Comparison of ENCODE assay signal across 8 cellular contexts in genomic region chr17:42761638-42762037, GRCh38. TPM values are rescaled to one million over a fixed set of nuclear protein-coding genes. Genes with fewer than 3 reads are reported as not detected.
DNase-seq lines count a peak whose midpoint lies in the region; ATAC-seq, FAIRE-seq and TF ChIP-seq lines count a peak whose summit lies in the region.
"Had no signal": no experiment of that assay in that cellular context is flagged by ENCODE, and none has a peak within 500 bp of the region (broad histone marks: within the 10 kb centered on the region; RNA-seq: fewer than 3 reads in every experiment).

No MANE protein-coding gene starts in this region.

- DNase-seq in bronchial epithelial cell (ENCODE audit: low read depth) (no peak), lung (ENCODE audit: low spot score) (no peak), NK-92 (lab: John Stamatoyannopoulos, UW; ENCODE audit: unreplicated experiment) (no peak), NCI-H748 (lab: John Stamatoyannopoulos, UW; ENCODE audit: unreplicated experiment) (no peak), DMS53 (lab: John Stamatoyannopoulos, UW) (no peak)

- TF ChIP-seq CTCF in bronchial epithelial cell (IDR thresholded peaks at IDR 0.05; ENCODE audit: insufficient read depth, low read length, severe bottlenecking) (no peak), lung (IDR thresholded peaks at IDR 0.05; ENCODE audit: control extremely low read depth, extremely low read depth) (no peak)

- H3K9me3 ChIP-seq in HUES6 (ENCODE audit: control insufficient read depth, insufficient read depth, low read depth, low read length) = no peaks in the 10 kb centered on the region
- peaks cover 0 to 2% of the 10 kb centered on the region in 2 donors for H3K9me3 ChIP-seq in lung (ENCODE audit: control insufficient read depth in 2 of 2, insufficient read depth in 1 of 2, low read length in 1 of 2)
- no peaks in the 10 kb centered on the region for H3K9me3 ChIP-seq in subcutaneous abdominal adipose tissue (ENCODE audit: control insufficient read depth in 5 of 5, low read length in 5 of 5)

- H3K4me1 ChIP-seq in HUES6 (ENCODE audit: control insufficient read depth, insufficient read depth, low read length) = peaks cover 22% of the 10 kb centered on the region
- peaks cover 3 to 9% of the 10 kb centered on the region in 2 donors for H3K4me1 ChIP-seq in lung (ENCODE audit: control insufficient read depth in 2 of 2, insufficient read depth in 2 of 2, low read length in 2 of 2)
- H3K4me1 ChIP-seq in subcutaneous abdominal adipose tissue (ENCODE audit: control insufficient read depth in 5 of 5, insufficient read depth in 5 of 5, low read length in 5 of 5) = peaks cover 15 to 46% (median 38%) of the 10 kb centered on the region in 5 donors

- 35 to 52% methylated on average over 12 of the region's 12 CpGs for WGBS in lung, 2 donors

- FAIRE-seq in bronchial epithelial cell (lab: Jason Lieb, UNC) = no peak
- FAIRE-seq: GM18507 had no signal

- ATAC-seq in lung (ENCODE audit: insufficient read depth, low FRiP score) = no peak

- peak overlapping the region; percentile 68 for H3K4me3 ChIP-seq in HUES6 (ENCODE audit: low read depth, low read length)
- peak overlapping the region; percentile 24 for H3K4me3 ChIP-seq in bronchial epithelial cell (ENCODE audit: low read depth, low read length)
- H3K4me3 ChIP-seq in lung = peak overlapping the region; percentile 54
- H3K4me3 ChIP-seq in subcutaneous abdominal adipose tissue (ENCODE audit: low read depth in 1 of 5, low read length in 5 of 5) = peak overlapping the region; percentile 59 to 79 (median 71)

- H3K9ac ChIP-seq in HUES6 (ENCODE audit: low read length) (peak overlapping the region; percentile 29), subcutaneous abdominal adipose tissue (ENCODE audit: low read length in 5 of 5) (peak overlapping the region; percentile 72 to 96 (median 76))

- H3K27me3 ChIP-seq in HUES6 (ENCODE audit: control insufficient read depth, insufficient read depth, low read length) (peaks cover 45% of the 10 kb centered on the region), bronchial epithelial cell (ENCODE audit: control insufficient read depth, insufficient read depth, low read length) (peaks cover 20% of the 10 kb centered on the region), lung (ENCODE audit: control insufficient read depth, insufficient read depth) (no peaks in the 10 kb centered on the region), subcutaneous abdominal adipose tissue (ENCODE audit: control insufficient read depth in 5 of 5, insufficient read depth in 4 of 5, low read length in 5 of 5) (no peaks in the 10 kb centered on the region)

- H3K36me3 ChIP-seq in HUES6 (ENCODE audit: control insufficient read depth, insufficient read depth, low read length) (no peaks in the 10 kb centered on the region), bronchial epithelial cell (ENCODE audit: control insufficient read depth, insufficient read depth, low read length) (no peaks in the 10 kb centered on the region), lung (ENCODE audit: control insufficient read depth in 2 of 2, insufficient read depth in 2 of 2, low read length in 2 of 2) (no peaks in the 10 kb centered on the region), subcutaneous abdominal adipose tissue (ENCODE audit: control insufficient read depth in 5 of 5, insufficient read depth in 5 of 5, low read length in 5 of 5) (no peaks in the 10 kb centered on the region)

- H3K27ac ChIP-seq in HUES6 (ENCODE audit: low read depth, low read length) = no peak overlapping the region
- peak overlapping the region; percentile 65 to 86 for H3K27ac ChIP-seq in lung (ENCODE audit: low read depth in 1 of 2, low read length in 1 of 2)
- peak overlapping the region; percentile 90 for H3K27ac ChIP-seq in subcutaneous abdominal adipose tissue (ENCODE audit: low read depth, low read length)

RNA-seq across cellular contexts. Expression of gene RAMP2, which starts 0.6 kb away (rescaled TPM):
- total RNA-seq in bronchial epithelial cell (not detected in 2 replicates), lung (10 to 100 TPM; 55.0 to 66.6 TPM)
- 100 to 1,000 TPM in 1 of 2 donors, 10 to 100 TPM in 1; 43.8 to 101 TPM for polyA plus RNA-seq in lung

RNA-seq across cellular contexts. Expression of gene VPS25, which starts 11.6 kb away (rescaled TPM):
- total RNA-seq in bronchial epithelial cell (65.3 and 76.0 TPM in 2 replicates), lung (10 to 100 TPM; 42.4 to 64.8 TPM)
- polyA plus RNA-seq in lung = 10 to 100 TPM; 45.1 to 93.7 TPM

RNA-seq across cellular contexts. Expression of gene EZH1, which starts 16.8 kb away (rescaled TPM):
- 16.1 and 18.2 TPM in 2 replicates for total RNA-seq in bronchial epithelial cell
- total RNA-seq in lung = 10 to 100 TPM; 33.6 to 53.2 TPM
- polyA plus RNA-seq in lung = 10 to 100 TPM; 20.7 to 21.2 TPM

RNA-seq across cellular contexts. Expression of gene WNK4, which starts 18.8 kb away (rescaled TPM):
- under 0.01 and 0.13 TPM in 2 replicates for total RNA-seq in bronchial epithelial cell
- under 1 TPM; 0.40 to 0.77 TPM for total RNA-seq in lung
- under 1 TPM; 0.09 to 0.49 TPM for polyA plus RNA-seq in lung

RNA-seq across cellular contexts. Expression of gene COA3, which starts 36.9 kb away (rescaled TPM):
- total RNA-seq in bronchial epithelial cell (59.8 and 69.6 TPM in 2 replicates), lung (10 to 100 TPM; 55.7 to 69.2 TPM)
- 100 to 1,000 TPM in 1 of 2 donors, 10 to 100 TPM in 1; 84.1 to 142 TPM for polyA plus RNA-seq in lung

Comparison
In these comparisons a context has a peak if more than half of its experiments do, and no peak if none do; other contexts are left out.
1. RNA of gene RAMP2, which starts 0.6 kb away (total RNA-seq): 55.0 to 66.6 TPM in lung; not detected in bronchial epithelial cell; every median in the first group is over 10 times any median in the second.
2. Peak in every context shown above with its lines, with median percentiles within 50 percentile points of each other: H3K4me3 ChIP-seq.